In the genomic region with DNA sequence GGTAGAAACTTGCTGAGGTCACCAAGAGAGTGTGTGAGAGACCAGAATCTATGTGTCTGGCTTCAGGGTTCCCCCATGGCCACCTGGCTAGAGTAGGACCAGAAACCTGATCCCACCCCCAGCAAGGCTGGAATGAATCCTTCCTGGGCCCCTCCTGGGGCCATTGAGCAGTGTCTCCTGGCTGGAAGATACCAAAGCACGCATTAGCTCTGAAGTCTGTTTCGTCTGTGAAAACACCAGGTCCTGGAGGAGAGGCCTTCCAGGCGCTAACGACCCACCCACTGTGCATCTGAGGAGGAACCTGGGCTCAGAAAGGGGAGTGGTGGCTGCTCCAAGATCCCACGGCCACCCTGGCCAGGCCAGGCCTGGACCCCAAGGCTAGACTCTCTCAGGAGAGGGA, we compare ENCODE assay signal across 12 cellular contexts. TPM values are rescaled to one million over a fixed set of nuclear protein-coding genes. Genes with fewer than 3 reads are reported as not detected.
DNase-seq lines count a peak whose midpoint lies in the region; ATAC-seq and TF ChIP-seq lines count a peak whose summit lies in the region.
"Had no signal": no experiment of that assay in that cellular context is flagged by ENCODE, and none has a peak within 500 bp of the region (broad histone marks: within the 10 kb centered on the region; RNA-seq: fewer than 3 reads in every experiment).

No MANE protein-coding gene starts in this region.

- POLR2A ChIA-PET in T-cell (lab: Charles Lee), result no interaction called here

- intact Hi-C loops in activated T-helper 1 cell treated with anti-CD3 and anti-CD28 coated beads, Interleukin-12 subunit alpha, Interleukin-12 subunit beta, Interleukin-2, Interleukin-4 antibody, amounts not matched to agents 30 ng/mL and 10 ng/mL and 1 ng/mL, durations not matched to agents 14 hours and 24 hours and 36 hours (cut with micrococcal nuclease), result loop anchor here (2.0 kb wide), 2 partner anchors 15 to 33 kb away; partner anchors contain the start of gene TSKU
- intact Hi-C loops in right lobe of liver (cut with DNase I) (no loop called here), tibial artery (cut with DNase I; ENCODE audit: low total_unique reads) (no loop called here)

- H3K4me3 Mint-ChIP-seq in T-helper 2 cell treated with Interferon-gamma antibody and Interleukin-4, amounts not matched to agents 5 μg/mL and 100 μg/mL, for 36 hours, result peak overlapping the region; percentile 55
- no peak overlapping the region for H3K4me3 Mint-ChIP-seq in activated T-helper 1 cell treated with anti-CD3 and anti-CD28 coated beads, Interleukin-12 subunit alpha, Interleukin-12 subunit beta, Interleukin-2, Interleukin-4 antibody, amounts not matched to agents 30 ng/mL and 10 ng/mL and 1 ng/mL, durations not matched to agents 14 hours and 24 hours and 36 hours
- H3K4me3 Mint-ChIP-seq in T-cell, result no peak overlapping the region
- H3K4me3 Mint-ChIP-seq: central memory CD8-positive, alpha-beta T cell had no signal

- H3K27ac ChIP-seq in right lobe of liver (peak overlapping the region; percentile 69 to 100 (median 69)), tibial artery (peak overlapping the region; percentile 40 to 72)

- no peaks in the 10 kb centered on the region for H3K36me3 Mint-ChIP-seq in T-helper 2 cell treated with Interferon-gamma antibody and Interleukin-4, amounts not matched to agents 5 μg/mL and 100 μg/mL, for 36 hours (ENCODE audit: low read depth)
- H3K36me3 Mint-ChIP-seq in activated T-helper 1 cell treated with anti-CD3 and anti-CD28 coated beads, Interleukin-12 subunit alpha, Interleukin-12 subunit beta, Interleukin-2, Interleukin-4 antibody, amounts not matched to agents 30 ng/mL and 10 ng/mL and 1 ng/mL, durations not matched to agents 14 hours and 24 hours and 36 hours (ENCODE audit: low read depth), result no peaks in the 10 kb centered on the region
- H3K36me3 Mint-ChIP-seq in T-cell, result no peaks in the 10 kb centered on the region

- H3K4me3 ChIP-seq in right lobe of liver (peak overlapping the region; percentile 6 to 57 (median 56)), tibial artery (no peak overlapping the region)

- no peak overlapping the region for H3K27ac Mint-ChIP-seq in T-helper 2 cell treated with Interferon-gamma antibody and Interleukin-4, amounts not matched to agents 5 μg/mL and 100 μg/mL, for 36 hours
- peak overlapping the region; percentile 24 for H3K27ac Mint-ChIP-seq in activated T-helper 1 cell treated with anti-CD3 and anti-CD28 coated beads, Interleukin-12 subunit alpha, Interleukin-12 subunit beta, Interleukin-2, Interleukin-4 antibody, amounts not matched to agents 30 ng/mL and 10 ng/mL and 1 ng/mL, durations not matched to agents 14 hours and 24 hours and 36 hours
- H3K27ac Mint-ChIP-seq in T-cell, result peak overlapping the region in 1 of 2 donors; percentile 42

- H3K36me3 ChIP-seq in right lobe of liver, result peaks cover 0 to 6% (median 0%) of the 10 kb centered on the region in 4 donors
- no peaks in the 10 kb centered on the region for H3K36me3 ChIP-seq in tibial artery

- TF ChIP-seq CTCF in right lobe of liver (IDR thresholded peaks at IDR 0.05) (no peak), tibial artery (IDR thresholded peaks at IDR 0.05) (no peak)

- no peak for TF ChIP-seq POLR2A in right lobe of liver (IDR thresholded peaks at IDR 0.05)

- peaks cover 0 to 83% (median 33%) of the 10 kb centered on the region in 4 donors for H3K4me1 ChIP-seq in right lobe of liver
- peaks cover 0 to 61% (median 51%) of the 10 kb centered on the region in 4 donors for H3K4me1 ChIP-seq in tibial artery

- H3K9me3 ChIP-seq in right lobe of liver (no peaks in the 10 kb centered on the region), tibial artery (no peaks in the 10 kb centered on the region)

- H3K9me3 Mint-ChIP-seq in T-helper 2 cell treated with Interferon-gamma antibody and Interleukin-4, amounts not matched to agents 5 μg/mL and 100 μg/mL, for 36 hours, result no peaks in the 10 kb centered on the region
- H3K9me3 Mint-ChIP-seq in activated T-helper 1 cell treated with anti-CD3 and anti-CD28 coated beads, Interleukin-12 subunit alpha, Interleukin-12 subunit beta, Interleukin-2, Interleukin-4 antibody, amounts not matched to agents 30 ng/mL and 10 ng/mL and 1 ng/mL, durations not matched to agents 14 hours and 24 hours and 36 hours, result no peaks in the 10 kb centered on the region
- H3K9me3 Mint-ChIP-seq in T-cell, result no peaks in the 10 kb centered on the region
- H3K9me3 Mint-ChIP-seq: central memory CD8-positive, alpha-beta T cell had no signal

- no peak for DNase-seq in T-helper 2 cell treated with Interferon-gamma antibody and Interleukin-4, amounts not matched to agents 5 μg/mL and 100 μg/mL, for 36 hours (ENCODE audit: low spot score)
- DNase-seq in T-helper 2 cell (no peak), right lobe of liver (no peak), tibial artery (no peak), HK-2 (ENCODE audit: unreplicated experiment) (no peak), NOMO-1 treated with dmso at 0.1 percent for 144 hours (lab: John Stamatoyannopoulos, UW; ENCODE audit: unreplicated experiment) (no peak), T-cell (no peak)
- DNase-seq in activated T-helper 1 cell treated with anti-CD3 and anti-CD28 coated beads, Interleukin-12 subunit alpha, Interleukin-12 subunit beta, Interleukin-2, Interleukin-4 antibody, amounts not matched to agents 30 ng/mL and 10 ng/mL and 1 ng/mL, durations not matched to agents 14 hours and 24 hours and 36 hours (ENCODE audit: low spot score), result no peak
- DNase-seq: activated naive CD4-positive, alpha-beta T cell treated with anti-CD3 and anti-CD28 coated beads, Interleukin-2, amount 50 U/mL, for 16 hours; NCI-H2227 treated with DMSO at 0.1 percent for 48 hours; SW 1271 had no signal

- CTCF ChIA-PET in T-cell (lab: Charles Lee), result no interaction called here

- ATAC-seq in right lobe of liver (no peak), T-cell (replicated peaks in 1 of 4) (no peak)

- WGBS in right lobe of liver (ENCODE audit: insufficient coverage, low coverage, low lambda C conversion rate, missing lambda C conversion rate), result no CpG with 5 or more reads among the region's 5 CpGs

- peaks cover 33% of the 10 kb centered on the region for H3K4me1 Mint-ChIP-seq in T-helper 2 cell treated with Interferon-gamma antibody and Interleukin-4, amounts not matched to agents 5 μg/mL and 100 μg/mL, for 36 hours (ENCODE audit: low read depth)
- H3K4me1 Mint-ChIP-seq in activated T-helper 1 cell treated with anti-CD3 and anti-CD28 coated beads, Interleukin-12 subunit alpha, Interleukin-12 subunit beta, Interleukin-2, Interleukin-4 antibody, amounts not matched to agents 30 ng/mL and 10 ng/mL and 1 ng/mL, durations not matched to agents 14 hours and 24 hours and 36 hours (ENCODE audit: low read depth), result peaks cover 43% of the 10 kb centered on the region
- H3K4me1 Mint-ChIP-seq in T-cell, result peaks cover 26 to 34% (median 30%) of the 10 kb centered on the region in 3 donors

- no peaks in the 10 kb centered on the region for H3K27me3 ChIP-seq in right lobe of liver
- no peaks in the 10 kb centered on the region for H3K27me3 ChIP-seq in tibial artery

- no peaks in the 10 kb centered on the region for H3K27me3 Mint-ChIP-seq in T-helper 2 cell treated with Interferon-gamma antibody and Interleukin-4, amounts not matched to agents 5 μg/mL and 100 μg/mL, for 36 hours (ENCODE audit: low read depth)
- peaks cover 6% of the 10 kb centered on the region for H3K27me3 Mint-ChIP-seq in activated T-helper 1 cell treated with anti-CD3 and anti-CD28 coated beads, Interleukin-12 subunit alpha, Interleukin-12 subunit beta, Interleukin-2, Interleukin-4 antibody, amounts not matched to agents 30 ng/mL and 10 ng/mL and 1 ng/mL, durations not matched to agents 14 hours and 24 hours and 36 hours (ENCODE audit: insufficient read depth)
- peaks cover under 1 to 3% of the 10 kb centered on the region in 2 donors for H3K27me3 Mint-ChIP-seq in T-cell
- H3K27me3 Mint-ChIP-seq: central memory CD8-positive, alpha-beta T cell had no signal

RNA-seq across cellular contexts. Expression of gene TSKU, which starts 15.5 kb away (rescaled TPM):
- total RNA-seq in activated T-helper 1 cell treated with anti-CD3 and anti-CD28 coated beads, Interleukin-12 subunit alpha, Interleukin-12 subunit beta, Interleukin-2, Interleukin-4 antibody, amounts not matched to agents 30 ng/mL and 10 ng/mL and 1 ng/mL, durations not matched to agents 14 hours and 24 hours and 36 hours, result 0.91 and 1.1 TPM in 2 replicates
- total RNA-seq in right lobe of liver, result 1,000 to 10,000 TPM in 1 of 6 experiments, 100 to 1,000 TPM in 4, 10 to 100 TPM in 1; 66.1 to 1,026 (median 278) TPM
- under 1 TPM in 3 of 5 donors, not detected in 2; 0.23 to 0.47 (median 0.32) TPM for total RNA-seq in T-cell

Comparison
In these comparisons a context has a peak if more than half of its experiments do, and no peak if none do; other contexts are left out.
1. H3K4me3 ChIP-seq: peak in right lobe of liver (3 of 3); none in tibial artery (0 of 2).
2. RNA of gene TSKU, which starts 15.5 kb away (total RNA-seq): 66.1 to 1,026 TPM in right lobe of liver; 0.91 to 1.1 TPM in activated T-helper 1 cell treated with anti-CD3 and anti-CD28 coated beads, Interleukin-12 subunit alpha, Interleukin-12 subunit beta, Interleukin-2, Interleukin-4 antibody, amounts not matched to agents 30 ng/mL and 10 ng/mL and 1 ng/mL, durations not matched to agents 14 hours and 24 hours and 36 hours and 0.23 to 0.47 TPM in T-cell; every median in the first group is over 10 times any median in the second.